In the genomic region with DNA sequence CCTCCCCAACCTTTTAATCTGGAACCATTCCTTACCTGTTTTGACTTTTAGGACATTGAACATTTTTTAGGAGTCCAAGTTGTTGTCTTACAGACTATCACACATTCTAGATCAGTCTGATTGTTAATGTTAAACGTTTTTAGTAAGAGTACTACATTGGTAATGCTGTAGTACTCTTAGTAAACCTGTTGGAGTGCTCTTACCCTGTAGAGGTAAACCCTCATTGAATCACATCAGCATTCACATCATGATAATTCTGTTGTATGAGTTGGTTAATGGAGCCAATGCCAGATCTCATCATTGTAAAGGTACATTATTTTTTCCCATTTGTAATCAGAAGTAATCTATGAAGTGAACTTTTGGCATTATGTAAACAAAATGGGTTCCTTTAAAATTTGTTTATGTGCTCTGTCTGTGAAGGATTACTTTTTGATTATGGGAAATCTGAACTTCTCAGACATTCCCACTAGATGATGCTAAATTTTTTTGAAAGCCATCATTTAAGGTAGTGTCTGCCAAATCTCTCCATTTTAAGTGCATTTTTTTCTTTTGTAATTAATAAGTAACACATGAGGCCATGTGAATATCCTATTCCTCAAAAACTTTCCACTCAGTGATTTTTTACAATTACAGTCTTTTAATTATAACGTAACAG, we compare ENCODE assay signal across 1 cellular context.
TF ChIP-seq lines count a peak whose summit lies in the region.

No MANE protein-coding gene starts in this region.

TF ChIP-seq in H1, 55 proteins besides CTCF, POLR2A, EP300 and RAD21:
- TF ChIP-seq, protein P1, sequence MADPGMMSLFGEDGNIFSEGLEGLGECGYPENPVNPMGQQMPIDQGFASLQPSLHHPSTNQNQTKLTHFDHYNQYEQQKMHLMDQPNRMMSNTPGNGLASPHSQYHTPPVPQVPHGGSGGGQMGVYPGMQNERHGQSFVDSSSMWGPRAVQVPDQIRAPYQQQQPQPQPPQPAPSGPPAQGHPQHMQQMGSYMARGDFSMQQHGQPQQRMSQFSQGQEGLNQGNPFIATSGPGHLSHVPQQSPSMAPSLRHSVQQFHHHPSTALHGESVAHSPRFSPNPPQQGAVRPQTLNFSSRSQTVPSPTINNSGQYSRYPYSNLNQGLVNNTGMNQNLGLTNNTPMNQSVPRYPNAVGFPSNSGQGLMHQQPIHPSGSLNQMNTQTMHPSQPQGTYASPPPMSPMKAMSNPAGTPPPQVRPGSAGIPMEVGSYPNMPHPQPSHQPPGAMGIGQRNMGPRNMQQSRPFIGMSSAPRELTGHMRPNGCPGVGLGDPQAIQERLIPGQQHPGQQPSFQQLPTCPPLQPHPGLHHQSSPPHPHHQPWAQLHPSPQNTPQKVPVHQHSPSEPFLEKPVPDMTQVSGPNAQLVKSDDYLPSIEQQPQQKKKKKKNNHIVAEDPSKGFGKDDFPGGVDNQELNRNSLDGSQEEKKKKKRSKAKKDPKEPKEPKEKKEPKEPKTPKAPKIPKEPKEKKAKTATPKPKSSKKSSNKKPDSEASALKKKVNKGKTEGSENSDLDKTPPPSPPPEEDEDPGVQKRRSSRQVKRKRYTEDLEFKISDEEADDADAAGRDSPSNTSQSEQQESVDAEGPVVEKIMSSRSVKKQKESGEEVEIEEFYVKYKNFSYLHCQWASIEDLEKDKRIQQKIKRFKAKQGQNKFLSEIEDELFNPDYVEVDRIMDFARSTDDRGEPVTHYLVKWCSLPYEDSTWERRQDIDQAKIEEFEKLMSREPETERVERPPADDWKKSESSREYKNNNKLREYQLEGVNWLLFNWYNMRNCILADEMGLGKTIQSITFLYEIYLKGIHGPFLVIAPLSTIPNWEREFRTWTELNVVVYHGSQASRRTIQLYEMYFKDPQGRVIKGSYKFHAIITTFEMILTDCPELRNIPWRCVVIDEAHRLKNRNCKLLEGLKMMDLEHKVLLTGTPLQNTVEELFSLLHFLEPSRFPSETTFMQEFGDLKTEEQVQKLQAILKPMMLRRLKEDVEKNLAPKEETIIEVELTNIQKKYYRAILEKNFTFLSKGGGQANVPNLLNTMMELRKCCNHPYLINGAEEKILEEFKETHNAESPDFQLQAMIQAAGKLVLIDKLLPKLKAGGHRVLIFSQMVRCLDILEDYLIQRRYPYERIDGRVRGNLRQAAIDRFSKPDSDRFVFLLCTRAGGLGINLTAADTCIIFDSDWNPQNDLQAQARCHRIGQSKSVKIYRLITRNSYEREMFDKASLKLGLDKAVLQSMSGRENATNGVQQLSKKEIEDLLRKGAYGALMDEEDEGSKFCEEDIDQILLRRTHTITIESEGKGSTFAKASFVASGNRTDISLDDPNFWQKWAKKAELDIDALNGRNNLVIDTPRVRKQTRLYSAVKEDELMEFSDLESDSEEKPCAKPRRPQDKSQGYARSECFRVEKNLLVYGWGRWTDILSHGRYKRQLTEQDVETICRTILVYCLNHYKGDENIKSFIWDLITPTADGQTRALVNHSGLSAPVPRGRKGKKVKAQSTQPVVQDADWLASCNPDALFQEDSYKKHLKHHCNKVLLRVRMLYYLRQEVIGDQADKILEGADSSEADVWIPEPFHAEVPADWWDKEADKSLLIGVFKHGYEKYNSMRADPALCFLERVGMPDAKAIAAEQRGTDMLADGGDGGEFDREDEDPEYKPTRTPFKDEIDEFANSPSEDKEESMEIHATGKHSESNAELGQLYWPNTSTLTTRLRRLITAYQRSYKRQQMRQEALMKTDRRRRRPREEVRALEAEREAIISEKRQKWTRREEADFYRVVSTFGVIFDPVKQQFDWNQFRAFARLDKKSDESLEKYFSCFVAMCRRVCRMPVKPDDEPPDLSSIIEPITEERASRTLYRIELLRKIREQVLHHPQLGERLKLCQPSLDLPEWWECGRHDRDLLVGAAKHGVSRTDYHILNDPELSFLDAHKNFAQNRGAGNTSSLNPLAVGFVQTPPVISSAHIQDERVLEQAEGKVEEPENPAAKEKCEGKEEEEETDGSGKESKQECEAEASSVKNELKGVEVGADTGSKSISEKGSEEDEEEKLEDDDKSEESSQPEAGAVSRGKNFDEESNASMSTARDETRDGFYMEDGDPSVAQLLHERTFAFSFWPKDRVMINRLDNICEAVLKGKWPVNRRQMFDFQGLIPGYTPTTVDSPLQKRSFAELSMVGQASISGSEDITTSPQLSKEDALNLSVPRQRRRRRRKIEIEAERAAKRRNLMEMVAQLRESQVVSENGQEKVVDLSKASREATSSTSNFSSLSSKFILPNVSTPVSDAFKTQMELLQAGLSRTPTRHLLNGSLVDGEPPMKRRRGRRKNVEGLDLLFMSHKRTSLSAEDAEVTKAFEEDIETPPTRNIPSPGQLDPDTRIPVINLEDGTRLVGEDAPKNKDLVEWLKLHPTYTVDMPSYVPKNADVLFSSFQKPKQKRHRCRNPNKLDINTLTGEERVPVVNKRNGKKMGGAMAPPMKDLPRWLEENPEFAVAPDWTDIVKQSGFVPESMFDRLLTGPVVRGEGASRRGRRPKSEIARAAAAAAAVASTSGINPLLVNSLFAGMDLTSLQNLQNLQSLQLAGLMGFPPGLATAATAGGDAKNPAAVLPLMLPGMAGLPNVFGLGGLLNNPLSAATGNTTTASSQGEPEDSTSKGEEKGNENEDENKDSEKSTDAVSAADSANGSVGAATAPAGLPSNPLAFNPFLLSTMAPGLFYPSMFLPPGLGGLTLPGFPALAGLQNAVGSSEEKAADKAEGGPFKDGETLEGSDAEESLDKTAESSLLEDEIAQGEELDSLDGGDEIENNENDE (IDR thresholded peaks at IDR 0.05; ENCODE audit: insufficient replicate concordance, low read length), result no peak
